1 cellular context compared by ENCODE assay signal in the genomic region with DNA sequence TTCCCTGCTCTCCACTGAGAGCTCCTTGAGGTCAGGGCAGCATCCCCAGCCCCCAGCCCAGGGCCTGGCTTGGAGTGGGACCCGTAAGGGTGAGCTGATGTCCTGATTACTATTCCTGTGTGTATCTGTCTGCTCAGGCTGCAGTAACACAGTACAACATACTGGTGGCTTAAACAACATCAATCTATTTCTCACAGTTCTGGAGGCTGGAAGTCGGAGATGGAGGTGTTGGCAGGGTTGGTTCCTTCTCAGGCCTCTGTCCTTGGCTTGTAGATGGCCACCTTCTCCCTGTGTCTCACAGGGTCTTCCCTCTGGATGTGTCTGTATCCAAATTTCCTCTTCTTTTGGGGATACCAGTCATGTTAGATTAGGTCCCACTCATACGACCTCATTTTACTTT.
TF ChIP-seq lines count a peak whose summit lies in the region.

No MANE protein-coding gene starts in this region.

TF ChIP-seq in H1, 55 proteins besides CTCF, POLR2A, EP300 and RAD21:
- TF ChIP-seq TCF12 (IDR thresholded peaks at IDR 0.05; ENCODE audit: low read depth, low read length) = no peak
- TF ChIP-seq SIN3A (conservative IDR thresholded peaks at IDR 0.05 in 1 of 2, IDR thresholded peaks at IDR 0.05 in 1 of 2; ENCODE audit: low read depth in 1 of 2, low read length in 2 of 2) = no peak
- TF ChIP-seq BACH1 (IDR thresholded peaks at IDR 0.05; ENCODE audit: low read length) = no peak
- no peak for TF ChIP-seq RNF2 (IDR thresholded peaks at IDR 0.05; ENCODE audit: borderline replicate concordance, low read depth, low read length, missing control alignments, poor library complexity, severe bottlenecking)
- no peak for TF ChIP-seq TBP (IDR thresholded peaks at IDR 0.05; ENCODE audit: low read depth, low read length)
- TF ChIP-seq NANOG (IDR thresholded peaks at IDR 0.05; ENCODE audit: insufficient read depth, low read depth, low read length, poor library complexity, severe bottlenecking) = no peak
- TF ChIP-seq YY1 (IDR thresholded peaks at IDR 0.05; ENCODE audit: low read depth, low read length) = no peak
TF ChIP-seq in H1: peak in this region for 0.
